11 cellular contexts compared by ENCODE assay signal in the genomic region with DNA sequence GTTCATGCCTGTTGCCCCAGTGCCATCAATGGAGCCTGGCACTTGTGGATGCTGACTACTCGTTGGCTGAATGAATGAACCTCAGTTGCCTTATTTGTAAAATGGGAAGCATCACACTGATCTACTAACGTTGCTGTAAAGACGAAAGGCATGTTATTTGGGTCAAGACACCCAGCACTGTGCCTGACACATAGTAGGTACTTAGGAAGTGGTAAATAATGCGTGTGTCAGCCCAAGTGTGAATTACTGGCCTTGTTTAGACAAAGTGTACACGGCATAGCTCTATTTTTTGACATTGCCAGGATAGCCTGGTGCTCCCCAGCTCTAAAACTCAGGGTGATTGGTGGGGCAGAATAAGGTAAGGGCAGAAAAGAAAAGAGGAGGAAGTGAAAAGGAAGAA. TPM values are rescaled to one million over a fixed set of nuclear protein-coding genes. Genes with fewer than 3 reads are reported as not detected.
DNase-seq lines count a peak whose midpoint lies in the region; ATAC-seq and TF ChIP-seq lines count a peak whose summit lies in the region.
"Had no signal": no experiment of that assay in that cellular context is flagged by ENCODE, and none has a peak within 500 bp of the region (broad histone marks: within the 10 kb centered on the region; RNA-seq: fewer than 3 reads in every experiment).

No MANE protein-coding gene starts in this region.

- 56% methylated on average over 5 of the region's 5 CpGs for WGBS in right cardiac atrium
- WGBS in esophagus muscularis mucosa: 72% methylated on average over 3 of the region's 5 CpGs
- WGBS in prostate gland: 71% methylated on average over 5 of the region's 5 CpGs

- intact Hi-C loops in right cardiac atrium (cut with DNase I) (no loop called here), Right ventricle myocardium superior (cut with DNase I) (no loop called here), esophagus muscularis mucosa (cut with DNase I) (loop anchor here (10.0 kb wide), 1 partner anchor 147 kb away; no protein-coding TSS in a partner anchor), prostate gland (cut with DNase I) (no loop called here)

- H3K27me3 ChIP-seq in right cardiac atrium (ENCODE audit: control insufficient read depth, insufficient read depth) (no peaks in the 10 kb centered on the region), esophagus muscularis mucosa (no peaks in the 10 kb centered on the region), prostate gland (replicated peaks; ENCODE audit: insufficient read depth) (no peaks in the 10 kb centered on the region)

- H3K4me3 ChIP-seq in right cardiac atrium (ENCODE audit: low read length) (no peak overlapping the region), esophagus muscularis mucosa (no peak overlapping the region), prostate gland (no peak overlapping the region)
- H3K4me3 ChIP-seq: HAP-1 had no signal

- TF ChIP-seq POLR2A in esophagus muscularis mucosa (IDR thresholded peaks at IDR 0.05; ENCODE audit: low read depth) (no peak), prostate gland (IDR thresholded peaks at IDR 0.05) (no peak)

- TF ChIP-seq EP300 in esophagus muscularis mucosa (IDR thresholded peaks at IDR 0.05): no peak

- H3K27ac ChIP-seq in right cardiac atrium (ENCODE audit: low read length) (peak overlapping the region; percentile 76), esophagus muscularis mucosa (replicated peaks in 1 of 4) (peak overlapping the region; percentile 86 to 91 (median 90)), prostate gland (peak overlapping the region; percentile 93 to 96)

- ATAC-seq in right cardiac atrium (no peak), Right ventricle myocardium superior (ENCODE audit: poor library complexity) (no peak), HG03354 (IDR thresholded peaks at IDR 0.05; ENCODE audit: poor library complexity, severe bottlenecking, unreplicated experiment) (no peak)

- peaks cover 0 to 6% (median 0%) of the 10 kb centered on the region in 4 donors for H3K36me3 ChIP-seq in esophagus muscularis mucosa
- H3K36me3 ChIP-seq in prostate gland: no peaks in the 10 kb centered on the region
- H3K36me3 ChIP-seq: HAP-1 had no signal

- H3K9me3 ChIP-seq in right cardiac atrium (ENCODE audit: control insufficient read depth, low read length) (no peaks in the 10 kb centered on the region), esophagus muscularis mucosa (no peaks in the 10 kb centered on the region), prostate gland (no peaks in the 10 kb centered on the region)
- H3K9me3 ChIP-seq: HAP-1 had no signal

- peaks cover 25% of the 10 kb centered on the region for H3K4me1 ChIP-seq in right cardiac atrium (ENCODE audit: control insufficient read depth, insufficient read depth, low read length)
- H3K4me1 ChIP-seq in esophagus muscularis mucosa: peaks cover 72 to 93% (median 90%) of the 10 kb centered on the region in 4 donors
- H3K4me1 ChIP-seq in prostate gland (replicated peaks): peaks cover 26% of the 10 kb centered on the region
- H3K4me1 ChIP-seq: HAP-1 had no signal

- DNase-seq in right cardiac atrium (no peak), Right ventricle myocardium superior (no peak), esophagus muscularis mucosa (ENCODE audit: extremely low spot score) (no peak), prostate gland (ENCODE audit: low spot score) (no peak), NCI-H345 (lab: John Stamatoyannopoulos, UW) (no peak), NCI-H2171 treated with DMSO at 0.1 percent for 48 hours (lab: John Stamatoyannopoulos, UW) (no peak)
- no peak for DNase-seq in activated CD4-positive, alpha-beta T cell treated with anti-CD3 and anti-CD28 coated beads, Interleukin-2, amount 50 U/mL, for 48 hours
- DNase-seq: foreskin melanocyte, NCI-H774 had no signal

- no peak for TF ChIP-seq CTCF in esophagus muscularis mucosa (IDR thresholded peaks at IDR 0.05)
- no peak for TF ChIP-seq CTCF in prostate gland (IDR thresholded peaks at IDR 0.05)

RNA-seq across cellular contexts. Expression of gene ERGIC1, which starts 27.4 kb away (rescaled TPM):
- total RNA-seq in right cardiac atrium (10 to 100 TPM; 75.7 to 96.8 (median 86.9) TPM), Right ventricle myocardium superior (75.5 TPM), esophagus muscularis mucosa (100 to 1,000 TPM; 105 to 161 (median 145) TPM), prostate gland (100 to 1,000 TPM; 228 to 380 TPM)
- 73.1 TPM for polyA plus RNA-seq in right cardiac atrium
